Comparison of ENCODE assay signal across 10 cellular contexts in genomic region chr12:17928708-17929366, GRCh38.
DNase-seq lines count a peak whose midpoint lies in the region; FAIRE-seq and TF ChIP-seq lines count a peak whose summit lies in the region.
"Had no signal": no experiment of that assay in that cellular context is flagged by ENCODE, and none has a peak within 500 bp of the region (broad histone marks: within the 10 kb centered on the region; RNA-seq: fewer than 3 reads in every experiment).

No MANE protein-coding gene starts in this region.

- POLR2A ChIA-PET in endothelial cell of umbilical vein (lab: Charles Lee) = no interaction called here

- peak in 1 of 2 donors; percentile 19 for TF ChIP-seq CTCF in endothelial cell of umbilical vein (IDR thresholded peaks at IDR 0.05; ENCODE audit: extremely low read depth in 1 of 2, insufficient read depth in 1 of 2, low read depth in 1 of 2, low read length in 2 of 2)
- TF ChIP-seq CTCF in progenitor cell of endocrine pancreas (IDR thresholded peaks at IDR 0.05; ENCODE audit: unreplicated experiment) = peak; percentile 38

- no peak overlapping the region for H3K27ac Mint-ChIP-seq in progenitor cell of endocrine pancreas
- H3K27ac Mint-ChIP-seq: activated naive CD4-positive, alpha-beta T cell treated with anti-CD3 and anti-CD28 coated beads, Interleukin-2, amount 10 ng/mL, durations not matched to agents 7 days and 5 days; T-helper 1 cell treated with Interleukin-12 subunit alpha and Interleukin-12 subunit beta and Interleukin-4 antibody, amounts not matched to agents 30 μg/mL and 1 μg/mL, for 36 hours had no signal

- DNase-seq in HCEC 1CT = peak; percentile 89
- DNase-seq in NCI-H748 treated with DMSO at 0.1 percent for 48 hours (lab: John Stamatoyannopoulos, UW) = peak; percentile 22
- DNase-seq in endothelial cell of umbilical vein (ENCODE audit: low read depth, low spot score) = peak; percentile 90
- DNase-seq in progenitor cell of endocrine pancreas (ENCODE audit: low spot score, unreplicated experiment) = no peak
- no peak for DNase-seq in cardiac septum (ENCODE audit: low spot score)
- no peak for DNase-seq in cortex of kidney (lab: John Stamatoyannopoulos, UW)
- no peak for DNase-seq in activated naive CD4-positive, alpha-beta T cell (lab: John Stamatoyannopoulos, UW)
- no peak for DNase-seq in NCI-H1048 (lab: John Stamatoyannopoulos, UW)
- DNase-seq: activated naive CD4-positive, alpha-beta T cell treated with anti-CD3 and anti-CD28 coated beads, Interleukin-2, amount 10 ng/mL, durations not matched to agents 7 days and 5 days had no signal

- H2AFZ ChIP-seq in endothelial cell of umbilical vein (ENCODE audit: low read depth, low read length) = peak overlapping the region; percentile 90

- no peaks in the 10 kb centered on the region for H3K9me1 ChIP-seq in endothelial cell of umbilical vein (replicated peaks; ENCODE audit: control insufficient read depth, extremely low read depth, insufficient read depth, low read length)

- dilution Hi-C loops in endothelial cell of umbilical vein (cut with MboI; ENCODE audit: extremely low pct_ligation_motif_present, low sequenced_read_pairs) = no loop called here

- H3K27ac ChIP-seq in endothelial cell of umbilical vein (ENCODE audit: insufficient read depth, low read depth, low read length) = peak overlapping the region; percentile 90

- H3K79me2 ChIP-seq in endothelial cell of umbilical vein (ENCODE audit: control insufficient read depth, insufficient read depth, low read length) = no peaks in the 10 kb centered on the region

- intact Hi-C loops in endothelial cell of umbilical vein (cut with micrococcal nuclease) = loop anchor here (1.0 to 2.0 kb wide), 3 partner anchors 286 to 1542 kb away; no protein-coding TSS in a partner anchor
- intact Hi-C loops in cardiac septum (cut with DNase I) = no loop called here

- peaks cover 23% of the 10 kb centered on the region for H3K4me1 ChIP-seq in endothelial cell of umbilical vein (ENCODE audit: control insufficient read depth, extremely low read depth, insufficient read depth, low read length)

- H3K27me3 Mint-ChIP-seq in progenitor cell of endocrine pancreas = no peaks in the 10 kb centered on the region
- H3K27me3 Mint-ChIP-seq: activated naive CD4-positive, alpha-beta T cell treated with anti-CD3 and anti-CD28 coated beads, Interleukin-2, amount 10 ng/mL, durations not matched to agents 7 days and 5 days had no signal

- H3K4me3 ChIP-seq in endothelial cell of umbilical vein (replicated peaks in 1 of 3; ENCODE audit: insufficient read depth in 1 of 3, low read depth in 1 of 3, low read length in 3 of 3) = peak overlapping the region in 1 of 3 experiments; percentile 48

- TF ChIP-seq POLR2A in endothelial cell of umbilical vein (IDR thresholded peaks at IDR 0.05; ENCODE audit: low read depth, low read length) = no peak

- peaks cover 11% of the 10 kb centered on the region for H3K4me1 Mint-ChIP-seq in progenitor cell of endocrine pancreas (ENCODE audit: low read depth)
- H3K4me1 Mint-ChIP-seq: activated naive CD4-positive, alpha-beta T cell treated with anti-CD3 and anti-CD28 coated beads, Interleukin-2, amount 10 ng/mL, durations not matched to agents 7 days and 5 days had no signal

- no peaks in the 10 kb centered on the region for H3K36me3 Mint-ChIP-seq in progenitor cell of endocrine pancreas (ENCODE audit: insufficient read depth)
- H3K36me3 Mint-ChIP-seq: activated naive CD4-positive, alpha-beta T cell treated with anti-CD3 and anti-CD28 coated beads, Interleukin-2, amount 10 ng/mL, durations not matched to agents 7 days and 5 days had no signal

- peak; percentile 92 for FAIRE-seq in endothelial cell of umbilical vein (lab: Jason Lieb, UNC)

- H4K20me1 ChIP-seq in endothelial cell of umbilical vein (replicated peaks; ENCODE audit: control insufficient read depth, extremely low read depth, insufficient read depth, low read length) = no peaks in the 10 kb centered on the region

- no peaks in the 10 kb centered on the region for H3K9me3 ChIP-seq in endothelial cell of umbilical vein (replicated peaks; ENCODE audit: control insufficient read depth, insufficient read depth, low read length)

- H3K27me3 ChIP-seq in endothelial cell of umbilical vein (ENCODE audit: control insufficient read depth in 2 of 2, insufficient read depth in 2 of 2, low read length in 2 of 2) = no peaks in the 10 kb centered on the region

- H3K9ac ChIP-seq in endothelial cell of umbilical vein (replicated peaks; ENCODE audit: extremely low read depth, insufficient read depth, low read length) = peak overlapping the region; percentile 82

- BruUV-seq in endothelial cell of umbilical vein (replicated peaks; lab: Mats Ljungman, UMichigan) = TSS peak; percentile 68

- no peak overlapping the region for H3K4me3 Mint-ChIP-seq in progenitor cell of endocrine pancreas (ENCODE audit: low read depth)
- H3K4me3 Mint-ChIP-seq: activated naive CD4-positive, alpha-beta T cell treated with anti-CD3 and anti-CD28 coated beads, Interleukin-2, amount 10 ng/mL, durations not matched to agents 7 days and 5 days; T-helper 1 cell treated with Interleukin-12 subunit alpha and Interleukin-12 subunit beta and Interleukin-4 antibody, amounts not matched to agents 30 μg/mL and 1 μg/mL, for 36 hours had no signal

- no peaks in the 10 kb centered on the region for H3K36me3 ChIP-seq in endothelial cell of umbilical vein (ENCODE audit: control insufficient read depth in 2 of 2, extremely low read depth in 1 of 2, insufficient read depth in 2 of 2, low read length in 2 of 2)

- CTCF ChIA-PET in endothelial cell of umbilical vein (lab: Charles Lee) = interaction anchor here (0.7 to 1.5 kb wide), 3 partner anchors 62 to 1543 kb away, joined by 3 to 4 read pairs (median 3); no protein-coding TSS in a partner anchor

- H3K9me3 Mint-ChIP-seq in progenitor cell of endocrine pancreas (ENCODE audit: low read depth) = peaks cover 21% of the 10 kb centered on the region

- peak overlapping the region; percentile 94 for H3K4me2 ChIP-seq in endothelial cell of umbilical vein (ENCODE audit: insufficient read depth, low read length)

TF ChIP-seq in endothelial cell of umbilical vein, 7 proteins besides CTCF, POLR2A, EP300 and RAD21:
- TF ChIP-seq FOS (IDR thresholded peaks at IDR 0.05; ENCODE audit: borderline replicate concordance, insufficient read depth, low read length) (peak; percentile 90), POLR2AphosphoS5 (IDR thresholded peaks at IDR 0.05; ENCODE audit: insufficient read depth, low read depth, low read length) (peak; percentile 41), JUN (IDR thresholded peaks at IDR 0.05; ENCODE audit: borderline replicate concordance, insufficient read depth, insufficient read length, low read depth) (peak; percentile 90), MYC (IDR thresholded peaks at IDR 0.05; ENCODE audit: low read depth, low read length) (no peak), EZH2 (IDR thresholded peaks at IDR 0.05; ENCODE audit: borderline replicate concordance, low read depth, low read length, severe bottlenecking) (no peak), GATA2 (IDR thresholded peaks at IDR 0.05; ENCODE audit: insufficient read depth, insufficient read length, low read depth, low read length) (peak; percentile 36), MAX (IDR thresholded peaks at IDR 0.05; ENCODE audit: insufficient read depth, insufficient read length) (no peak)

Comparison
In these comparisons a context has a peak if more than half of its experiments do, and no peak if none do; other contexts are left out.
1. DNase-seq: peak in HCEC 1CT (single experiment), NCI-H748 treated with DMSO at 0.1 percent for 48 hours (single experiment) and endothelial cell of umbilical vein (single experiment); none in progenitor cell of endocrine pancreas (single experiment), cardiac septum (single experiment), cortex of kidney (single experiment), activated naive CD4-positive, alpha-beta T cell (0 of 4) and NCI-H1048 (single experiment).